In the genomic region with DNA sequence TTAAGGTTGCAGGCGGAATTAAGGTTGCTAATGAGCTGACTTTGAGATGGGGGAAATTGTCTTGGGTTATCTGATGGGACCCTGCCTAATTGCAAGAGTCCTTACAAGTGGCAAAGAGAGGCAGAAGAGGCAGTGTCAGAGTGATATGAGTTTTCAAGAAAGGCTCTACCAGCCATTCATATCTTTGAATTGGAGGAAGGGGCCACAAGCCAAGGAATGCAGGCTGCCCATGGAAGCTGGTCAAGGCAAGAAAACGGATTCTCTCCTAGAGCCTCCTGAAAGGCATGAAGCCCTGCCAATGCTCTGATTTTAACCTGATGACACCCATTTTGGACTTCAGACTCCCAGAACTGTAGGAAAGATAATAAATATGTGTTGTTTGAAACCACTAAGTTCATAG, we compare ENCODE assay signal across 15 cellular contexts. TPM values are rescaled to one million over a fixed set of nuclear protein-coding genes. Genes with fewer than 3 reads are reported as not detected.
A peak's percentile ranks its signal among the peaks of the same experiment; 100 is the strongest.
DNase-seq lines count a peak whose midpoint lies in the region; ATAC-seq and TF ChIP-seq lines count a peak whose summit lies in the region.
"Had no signal": no experiment of that assay in that cellular context is flagged by ENCODE, and none has a peak within 500 bp of the region (broad histone marks: within the 10 kb centered on the region; RNA-seq: fewer than 3 reads in every experiment).

No MANE protein-coding gene starts in this region.

- H3K4me2 ChIP-seq in mesendoderm (ENCODE audit: low read length), result no peak overlapping the region
- no peak overlapping the region for H3K4me2 ChIP-seq in trophoblast cell (ENCODE audit: low read length)

- no peak overlapping the region for H2BK15ac ChIP-seq in mesendoderm (replicated peaks; ENCODE audit: low read depth)

- H3K4me3 ChIP-seq in HEK293 (ENCODE audit: low read depth, low read length) (no peak overlapping the region), adipocyte (ENCODE audit: low read length) (no peak overlapping the region), mesendoderm (ENCODE audit: low read length) (no peak overlapping the region), trophoblast cell (ENCODE audit: low read depth, low read length) (no peak overlapping the region), mucosa of descending colon (no peak overlapping the region)
- H3K4me3 ChIP-seq: GM23248 had no signal

- H4K91ac ChIP-seq in trophoblast cell (ENCODE audit: low read depth, low read length), result peak overlapping the region; percentile 79

- no peak overlapping the region for H4K12ac ChIP-seq in trophoblast cell (ENCODE audit: low read depth, low read length)

- POLR2A ChIA-PET in HEK293 (lab: Yijun Ruan, JAX), result no interaction called here

- H3K18ac ChIP-seq in mesendoderm (ENCODE audit: low read length) (no peak overlapping the region), trophoblast cell (ENCODE audit: low read length) (no peak overlapping the region)

- no peaks in the 10 kb centered on the region for H3K27me3 Mint-ChIP-seq in activated CD8-positive, alpha-beta memory T cell treated with anti-CD3 and anti-CD28 coated beads, Interleukin-2, amount 10 ng/mL, durations not matched to agents 7 days and 5 days
- H3K27me3 Mint-ChIP-seq: CD4-positive, alpha-beta memory T cell had no signal

- H3K4ac ChIP-seq in mesendoderm (ENCODE audit: low read depth, low read length) (peak overlapping the region; percentile 98), trophoblast cell (ENCODE audit: low read depth, low read length) (no peak overlapping the region)

- no peak for TF ChIP-seq CTCF in HEK293 (tag by site-specific recombination; IDR thresholded peaks at IDR 0.05)
- TF ChIP-seq CTCF in mucosa of descending colon (IDR thresholded peaks at IDR 0.05), result no peak

- H3K4me1 Mint-ChIP-seq in activated CD8-positive, alpha-beta memory T cell treated with anti-CD3 and anti-CD28 coated beads, Interleukin-2, amount 10 ng/mL, durations not matched to agents 7 days and 5 days, result no peaks in the 10 kb centered on the region
- H3K4me1 Mint-ChIP-seq: CD4-positive, alpha-beta memory T cell had no signal

- H3K27ac Mint-ChIP-seq in activated CD8-positive, alpha-beta memory T cell treated with anti-CD3 and anti-CD28 coated beads, Interleukin-2, amount 10 ng/mL, durations not matched to agents 7 days and 5 days, result no peak overlapping the region
- H3K27ac Mint-ChIP-seq: CD4-positive, alpha-beta memory T cell had no signal

- H3K9ac ChIP-seq in adipocyte (ENCODE audit: low read length) (peak overlapping the region; percentile 32), mesendoderm (ENCODE audit: low read length) (no peak overlapping the region), trophoblast cell (ENCODE audit: low read length) (no peak overlapping the region)
- H3K9ac ChIP-seq: GM23248 had no signal

- WGBS in mesendoderm (ENCODE audit: extremely low coverage, insufficient coverage, low lambda C conversion rate), result no CpG with 5 or more reads among the region's 2 CpGs
- WGBS in trophoblast cell (ENCODE audit: extremely low coverage, insufficient coverage, insufficient read length), result no CpG with 5 or more reads among the region's 2 CpGs

- no peaks in the 10 kb centered on the region for H3K9me3 ChIP-seq in HEK293 (ENCODE audit: control insufficient read depth, insufficient read depth, low read depth, low read length)
- H3K9me3 ChIP-seq in adipocyte (ENCODE audit: control insufficient read depth, low read length), result peaks cover 7% of the 10 kb centered on the region
- H3K9me3 ChIP-seq in trophoblast cell (ENCODE audit: insufficient read depth, low read depth, low read length), result peaks cover 7% of the 10 kb centered on the region
- H3K9me3 ChIP-seq in mucosa of descending colon, result no peaks in the 10 kb centered on the region

- H3K27ac ChIP-seq in HEK293 (ENCODE audit: extremely low read depth, low read depth, low read length) (no peak overlapping the region), mesendoderm (ENCODE audit: low read depth, low read length) (no peak overlapping the region), trophoblast cell (ENCODE audit: low read depth, low read length) (no peak overlapping the region)
- H3K27ac ChIP-seq: GM23248 had no signal

- CTCF ChIA-PET in HEK293 (lab: Yijun Ruan, JAX), result interaction anchor here (1.6 to 3.5 kb wide), 2 partner anchors 62 to 77 kb away, joined by 4 to 13 read pairs; no protein-coding TSS in a partner anchor
- CTCF ChIA-PET in activated CD8-positive, alpha-beta memory T cell treated with anti-CD3 and anti-CD28 coated beads, Interleukin-2, amount 10 ng/mL, durations not matched to agents 7 days and 5 days (lab: Charles Lee), result no interaction called here

- peak overlapping the region; percentile 68 for H2BK12ac ChIP-seq in trophoblast cell (ENCODE audit: low read length)

- ATAC-seq in activated CD8-positive, alpha-beta memory T cell treated with anti-CD3 and anti-CD28 coated beads, Interleukin-2, amount 10 ng/mL, durations not matched to agents 7 days and 5 days, result no peak
- ATAC-seq in mucosa of descending colon, result no peak

- no peak for DNase-seq in adipocyte (ENCODE audit: low read depth)
- DNase-seq in mesendoderm, result no peak
- no peak for DNase-seq in trophoblast cell
- DNase-seq in activated CD8-positive, alpha-beta memory T cell treated with anti-CD3 and anti-CD28 coated beads, Interleukin-2, amount 50 U/mL, for 4 hours, result no peak
- DNase-seq in activated CD8-positive, alpha-beta memory T cell treated with anti-CD3 and anti-CD28 coated beads, Interleukin-2, amount 10 ng/mL, durations not matched to agents 7 days and 5 days, result no peak
- DNase-seq in mucosa of descending colon, result no peak
- DNase-seq: C1 segment of cervical spinal cord; Calu3; CD4-positive, alpha-beta memory T cell; COR-L47; DND-41; GM23248; H7; HCEC 1CT had no signal

- peak overlapping the region; percentile 66 for H2AK5ac ChIP-seq in mesendoderm (ENCODE audit: low read length)
- H2AK5ac ChIP-seq in trophoblast cell (ENCODE audit: low read length), result peak overlapping the region; percentile 45

- no peaks in the 10 kb centered on the region for H3K79me1 ChIP-seq in mesendoderm (ENCODE audit: low read length)
- peaks cover 39% of the 10 kb centered on the region for H3K79me1 ChIP-seq in trophoblast cell (ENCODE audit: low read length)

- no peak overlapping the region for H3K4me3 Mint-ChIP-seq in activated CD8-positive, alpha-beta memory T cell treated with anti-CD3 and anti-CD28 coated beads, Interleukin-2, amount 10 ng/mL, durations not matched to agents 7 days and 5 days
- H3K4me3 Mint-ChIP-seq: CD4-positive, alpha-beta memory T cell had no signal

- H3K4me1 ChIP-seq in HEK293 (ENCODE audit: control insufficient read depth, insufficient read depth, low read length) (0 out of 2 replicates have a peak, but pooled peaks cover 4% of the 10 kb centered on the region), adipocyte (ENCODE audit: control insufficient read depth, insufficient read depth, low read length) (peaks cover 40% of the 10 kb centered on the region), mesendoderm (ENCODE audit: control insufficient read depth, low read depth, low read length) (peaks cover 26% of the 10 kb centered on the region), trophoblast cell (ENCODE audit: control insufficient read depth in 1 of 2, insufficient read depth in 2 of 2, low read length in 2 of 2) (peaks cover 17 to 20% of the 10 kb centered on the region in 2 experiments), mucosa of descending colon (ENCODE audit: low read depth) (no peaks in the 10 kb centered on the region)

- no peaks in the 10 kb centered on the region for H3K36me3 ChIP-seq in HEK293 (ENCODE audit: control insufficient read depth in 2 of 2, insufficient read depth in 1 of 2, low read length in 2 of 2)
- no peaks in the 10 kb centered on the region for H3K36me3 ChIP-seq in adipocyte (ENCODE audit: control insufficient read depth, insufficient read depth, low read length, severe bottlenecking)
- H3K36me3 ChIP-seq in mesendoderm (ENCODE audit: control insufficient read depth, insufficient read depth, low read length), result no peaks in the 10 kb centered on the region
- H3K36me3 ChIP-seq in trophoblast cell (ENCODE audit: control insufficient read depth in 1 of 2, insufficient read depth in 2 of 2, low read length in 2 of 2), result peaks cover 0 to 2% of the 10 kb centered on the region in 2 experiments
- no peaks in the 10 kb centered on the region for H3K36me3 ChIP-seq in mucosa of descending colon (ENCODE audit: low read depth)

- no peak overlapping the region for H2AFZ ChIP-seq in trophoblast cell (ENCODE audit: insufficient read depth, low read length, poor library complexity)
- H2AFZ ChIP-seq: GM23248 had no signal

- H3K56ac ChIP-seq in mesendoderm (ENCODE audit: low read length), result no peak overlapping the region

- H4K5ac ChIP-seq in mesendoderm (ENCODE audit: low read length), result no peak overlapping the region

- H3K36me3 Mint-ChIP-seq in activated CD8-positive, alpha-beta memory T cell treated with anti-CD3 and anti-CD28 coated beads, Interleukin-2, amount 10 ng/mL, durations not matched to agents 7 days and 5 days, result no peaks in the 10 kb centered on the region
- H3K36me3 Mint-ChIP-seq: CD4-positive, alpha-beta memory T cell had no signal

- peaks cover 6% of the 10 kb centered on the region for H3K9me3 Mint-ChIP-seq in activated CD8-positive, alpha-beta memory T cell treated with anti-CD3 and anti-CD28 coated beads, Interleukin-2, amount 10 ng/mL, durations not matched to agents 7 days and 5 days (ENCODE audit: low read depth)

- intact Hi-C loops in mucosa of descending colon (cut with DNase I, micrococcal nuclease), result loop anchor here in 1 of 2 donors (10.0 kb wide), 1 partner anchor 47 kb away; no protein-coding TSS in a partner anchor

- no peak overlapping the region for H2BK120ac ChIP-seq in mesendoderm (ENCODE audit: low read depth, low read length)
- peak overlapping the region; percentile 36 for H2BK120ac ChIP-seq in trophoblast cell (ENCODE audit: insufficient read depth, low read length, poor library complexity)

- H2BK5ac ChIP-seq in mesendoderm (ENCODE audit: low read length) (no peak overlapping the region), trophoblast cell (ENCODE audit: low read depth, low read length, poor library complexity) (peak overlapping the region; percentile 8)

- H3K27me3 ChIP-seq in adipocyte (replicated peaks; ENCODE audit: control insufficient read depth, insufficient read depth, low read length) (no peaks in the 10 kb centered on the region), mesendoderm (ENCODE audit: insufficient read depth, low read length, poor library complexity) (no peaks in the 10 kb centered on the region), trophoblast cell (ENCODE audit: insufficient read depth, low read length) (no peaks in the 10 kb centered on the region)

- no peak overlapping the region for H3K14ac ChIP-seq in trophoblast cell (ENCODE audit: low read length)

- H4K8ac ChIP-seq in mesendoderm (ENCODE audit: low read depth, low read length), result no peak overlapping the region
- no peak overlapping the region for H4K8ac ChIP-seq in trophoblast cell (ENCODE audit: low read depth, low read length)

- H3K23ac ChIP-seq in mesendoderm (ENCODE audit: low read length) (no peak overlapping the region), trophoblast cell (ENCODE audit: low read length) (no peak overlapping the region)

- H3K79me2 ChIP-seq in mesendoderm (ENCODE audit: control insufficient read depth, insufficient read depth, low read length) (no peaks in the 10 kb centered on the region), trophoblast cell (ENCODE audit: control insufficient read depth, insufficient read depth, low read length, poor library complexity) (peaks cover 3% of the 10 kb centered on the region)

RNA-seq across cellular contexts. Expression of a gene that starts 20.6 kb away (rescaled TPM):
- polyA plus RNA-seq in mesendoderm (2013, experiment 1 of 2), result 7.8 TPM
- polyA plus RNA-seq in mesendoderm (2013, experiment 2 of 2), result 7.4 TPM
- 29.5 and 30.6 TPM in 2 replicates for polyA plus RNA-seq in trophoblast cell (2013)
- under 1 TPM; 0.14 to 0.29 TPM for total RNA-seq in activated CD8-positive, alpha-beta memory T cell treated with anti-CD3 and anti-CD28 coated beads, Interleukin-2, amount 10 ng/mL, durations not matched to agents 7 days and 5 days
- total RNA-seq in mucosa of descending colon, result 10 to 100 TPM; 11.5 to 18.5 (median 12.8) TPM
- polyA plus RNA-seq: CD4-positive, alpha-beta memory T cell had no signal

Comparison
In these comparisons a context has a peak if more than half of its experiments do, and no peak if none do; other contexts are left out.
1. RNA of a gene that starts 20.6 kb away (total RNA-seq): 11.5 to 18.5 TPM in mucosa of descending colon; 0.14 to 0.29 TPM in activated CD8-positive, alpha-beta memory T cell treated with anti-CD3 and anti-CD28 coated beads, Interleukin-2, amount 10 ng/mL, durations not matched to agents 7 days and 5 days; every median in the first group is over 4 times any median in the second.